Comparison of ENCODE assay signal across 3 cellular contexts in the genomic region with DNA sequence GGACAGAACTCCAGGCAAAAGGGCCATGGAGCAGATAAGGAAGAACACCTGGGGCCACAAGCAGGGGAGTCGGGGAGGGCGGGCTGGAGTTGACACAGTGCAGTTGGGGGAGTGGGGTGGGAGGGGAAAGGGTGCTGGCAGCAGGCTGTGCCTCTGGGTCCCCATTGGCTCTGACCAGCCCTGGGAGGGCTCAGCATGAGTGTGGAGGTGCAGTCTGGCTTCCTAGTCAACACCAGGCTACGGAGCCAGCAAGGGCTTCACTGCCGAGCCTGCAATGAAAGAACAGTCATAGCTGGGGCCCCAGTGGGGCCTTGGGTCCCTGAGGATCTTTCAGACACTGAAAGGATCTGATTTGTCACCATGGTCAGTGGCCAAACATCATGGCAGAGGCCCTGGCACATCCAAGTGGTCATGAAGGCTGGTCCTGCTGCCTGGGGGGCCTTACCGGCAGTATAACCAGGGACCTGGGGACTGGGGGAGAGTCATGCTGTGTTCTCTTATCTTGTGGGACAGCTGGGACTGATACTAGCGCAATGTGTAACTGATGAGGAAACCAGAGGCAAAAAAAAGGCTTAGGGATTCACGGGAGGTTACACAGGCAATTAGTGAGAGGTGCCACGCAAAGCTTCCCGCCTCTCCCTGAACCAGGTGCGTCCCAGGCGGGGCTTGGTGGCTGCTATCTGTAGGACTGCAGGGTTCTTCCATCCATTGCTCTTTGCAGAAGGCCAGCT.
TF ChIP-seq lines count a peak whose summit lies in the region.

No MANE protein-coding gene starts in this region.

TF ChIP-seq in SK-N-SH, 30 proteins besides CTCF, POLR2A, EP300 and RAD21:
- TF ChIP-seq FOSL2 (IDR thresholded peaks at IDR 0.05; ENCODE audit: borderline replicate concordance, low read depth): no peak
- TF ChIP-seq RFX5 (IDR thresholded peaks at IDR 0.05; ENCODE audit: low read length): no peak
- no peak for TF ChIP-seq SIN3A (IDR thresholded peaks at IDR 0.05; ENCODE audit: borderline replicate concordance, low read depth, low read length)
- TF ChIP-seq RXRA (IDR thresholded peaks at IDR 0.05; ENCODE audit: borderline replicate concordance, low read depth): no peak
- no peak for TF ChIP-seq RCOR1 (IDR thresholded peaks at IDR 0.05; ENCODE audit: low read length)

TF ChIP-seq in SK-N-SH treated with all-trans-retinoic acid at 6 μM for 48 hours, 23 proteins besides CTCF, POLR2A, EP300 and RAD21:
- TF ChIP-seq TCF4 (CRISPR knock-in tag; IDR thresholded peaks at IDR 0.05; ENCODE audit: borderline replicate concordance) (no peak), ZNF8 (CRISPR knock-in tag; IDR thresholded peaks at IDR 0.05) (no peak), OSR1 (CRISPR knock-in tag; IDR thresholded peaks at IDR 0.05) (no peak), TOX (CRISPR knock-in tag; IDR thresholded peaks at IDR 0.05; ENCODE audit: borderline replicate concordance) (no peak), RARB (CRISPR knock-in tag; IDR thresholded peaks at IDR 0.05) (no peak), CSDC2 (CRISPR knock-in tag; IDR thresholded peaks at IDR 0.05) (no peak), ZNF565 (CRISPR knock-in tag; conservative IDR thresholded peaks at IDR 0.05; ENCODE audit: low read depth) (no peak), BACH2 (CRISPR knock-in tag; IDR thresholded peaks at IDR 0.05; ENCODE audit: borderline replicate concordance) (no peak), ZFP30 (CRISPR knock-in tag; IDR thresholded peaks at IDR 0.05) (no peak)
- TF ChIP-seq, protein P1, sequence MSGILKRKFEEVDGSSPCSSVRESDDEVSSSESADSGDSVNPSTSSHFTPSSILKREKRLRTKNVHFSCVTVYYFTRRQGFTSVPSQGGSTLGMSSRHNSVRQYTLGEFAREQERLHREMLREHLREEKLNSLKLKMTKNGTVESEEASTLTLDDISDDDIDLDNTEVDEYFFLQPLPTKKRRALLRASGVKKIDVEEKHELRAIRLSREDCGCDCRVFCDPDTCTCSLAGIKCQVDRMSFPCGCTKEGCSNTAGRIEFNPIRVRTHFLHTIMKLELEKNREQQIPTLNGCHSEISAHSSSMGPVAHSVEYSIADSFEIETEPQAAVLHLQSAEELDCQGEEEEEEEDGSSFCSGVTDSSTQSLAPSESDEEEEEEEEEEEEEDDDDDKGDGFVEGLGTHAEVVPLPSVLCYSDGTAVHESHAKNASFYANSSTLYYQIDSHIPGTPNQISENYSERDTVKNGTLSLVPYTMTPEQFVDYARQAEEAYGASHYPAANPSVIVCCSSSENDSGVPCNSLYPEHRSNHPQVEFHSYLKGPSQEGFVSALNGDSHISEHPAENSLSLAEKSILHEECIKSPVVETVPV (CRISPR knock-in tag; IDR thresholded peaks at IDR 0.05): no peak
- TF ChIP-seq, protein P2, sequence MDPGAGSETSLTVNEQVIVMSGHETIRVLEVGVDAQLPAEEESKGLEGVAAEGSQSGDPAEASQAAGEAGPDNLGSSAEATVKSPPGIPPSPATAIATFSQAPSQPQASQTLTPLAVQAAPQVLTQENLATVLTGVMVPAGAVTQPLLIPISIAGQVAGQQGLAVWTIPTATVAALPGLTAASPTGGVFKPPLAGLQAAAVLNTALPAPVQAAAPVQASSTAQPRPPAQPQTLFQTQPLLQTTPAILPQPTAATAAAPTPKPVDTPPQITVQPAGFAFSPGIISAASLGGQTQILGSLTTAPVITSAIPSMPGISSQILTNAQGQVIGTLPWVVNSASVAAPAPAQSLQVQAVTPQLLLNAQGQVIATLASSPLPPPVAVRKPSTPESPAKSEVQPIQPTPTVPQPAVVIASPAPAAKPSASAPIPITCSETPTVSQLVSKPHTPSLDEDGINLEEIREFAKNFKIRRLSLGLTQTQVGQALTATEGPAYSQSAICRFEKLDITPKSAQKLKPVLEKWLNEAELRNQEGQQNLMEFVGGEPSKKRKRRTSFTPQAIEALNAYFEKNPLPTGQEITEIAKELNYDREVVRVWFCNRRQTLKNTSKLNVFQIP (CRISPR knock-in tag; IDR thresholded peaks at IDR 0.05; ENCODE audit: borderline replicate concordance, low read depth): no peak
- TF ChIP-seq, protein P3, sequence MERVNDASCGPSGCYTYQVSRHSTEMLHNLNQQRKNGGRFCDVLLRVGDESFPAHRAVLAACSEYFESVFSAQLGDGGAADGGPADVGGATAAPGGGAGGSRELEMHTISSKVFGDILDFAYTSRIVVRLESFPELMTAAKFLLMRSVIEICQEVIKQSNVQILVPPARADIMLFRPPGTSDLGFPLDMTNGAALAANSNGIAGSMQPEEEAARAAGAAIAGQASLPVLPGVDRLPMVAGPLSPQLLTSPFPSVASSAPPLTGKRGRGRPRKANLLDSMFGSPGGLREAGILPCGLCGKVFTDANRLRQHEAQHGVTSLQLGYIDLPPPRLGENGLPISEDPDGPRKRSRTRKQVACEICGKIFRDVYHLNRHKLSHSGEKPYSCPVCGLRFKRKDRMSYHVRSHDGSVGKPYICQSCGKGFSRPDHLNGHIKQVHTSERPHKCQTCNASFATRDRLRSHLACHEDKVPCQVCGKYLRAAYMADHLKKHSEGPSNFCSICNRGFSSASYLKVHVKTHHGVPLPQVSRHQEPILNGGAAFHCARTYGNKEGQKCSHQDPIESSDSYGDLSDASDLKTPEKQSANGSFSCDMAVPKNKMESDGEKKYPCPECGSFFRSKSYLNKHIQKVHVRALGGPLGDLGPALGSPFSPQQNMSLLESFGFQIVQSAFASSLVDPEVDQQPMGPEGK (CRISPR knock-in tag; IDR thresholded peaks at IDR 0.05; ENCODE audit: borderline replicate concordance): no peak
- TF ChIP-seq, protein P4, sequence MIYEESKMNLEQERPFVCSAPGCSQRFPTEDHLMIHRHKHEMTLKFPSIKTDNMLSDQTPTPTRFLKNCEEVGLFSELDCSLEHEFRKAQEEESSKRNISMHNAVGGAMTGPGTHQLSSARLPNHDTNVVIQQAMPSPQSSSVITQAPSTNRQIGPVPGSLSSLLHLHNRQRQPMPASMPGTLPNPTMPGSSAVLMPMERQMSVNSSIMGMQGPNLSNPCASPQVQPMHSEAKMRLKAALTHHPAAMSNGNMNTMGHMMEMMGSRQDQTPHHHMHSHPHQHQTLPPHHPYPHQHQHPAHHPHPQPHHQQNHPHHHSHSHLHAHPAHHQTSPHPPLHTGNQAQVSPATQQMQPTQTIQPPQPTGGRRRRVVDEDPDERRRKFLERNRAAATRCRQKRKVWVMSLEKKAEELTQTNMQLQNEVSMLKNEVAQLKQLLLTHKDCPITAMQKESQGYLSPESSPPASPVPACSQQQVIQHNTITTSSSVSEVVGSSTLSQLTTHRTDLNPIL (CRISPR knock-in tag; IDR thresholded peaks at IDR 0.05; ENCODE audit: low read depth): no peak

TF ChIP-seq in HEK293T, 16 proteins besides CTCF, POLR2A, EP300 and RAD21:
- TF ChIP-seq ELF4 (IDR thresholded peaks at IDR 0.05): no peak
- no peak for TF ChIP-seq FOXK2 (IDR thresholded peaks at IDR 0.05)
- TF ChIP-seq NFRKB (IDR thresholded peaks at IDR 0.05): no peak
- TF ChIP-seq L3MBTL2 (conservative IDR thresholded peaks at IDR 0.05): no peak
- no peak for TF ChIP-seq ZNF384 (IDR thresholded peaks at IDR 0.05)
- TF ChIP-seq, protein P5, sequence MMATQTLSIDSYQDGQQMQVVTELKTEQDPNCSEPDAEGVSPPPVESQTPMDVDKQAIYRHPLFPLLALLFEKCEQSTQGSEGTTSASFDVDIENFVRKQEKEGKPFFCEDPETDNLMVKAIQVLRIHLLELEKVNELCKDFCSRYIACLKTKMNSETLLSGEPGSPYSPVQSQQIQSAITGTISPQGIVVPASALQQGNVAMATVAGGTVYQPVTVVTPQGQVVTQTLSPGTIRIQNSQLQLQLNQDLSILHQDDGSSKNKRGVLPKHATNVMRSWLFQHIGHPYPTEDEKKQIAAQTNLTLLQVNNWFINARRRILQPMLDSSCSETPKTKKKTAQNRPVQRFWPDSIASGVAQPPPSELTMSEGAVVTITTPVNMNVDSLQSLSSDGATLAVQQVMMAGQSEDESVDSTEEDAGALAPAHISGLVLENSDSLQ (IDR thresholded peaks at IDR 0.05): no peak
- no peak for TF ChIP-seq HDGF (IDR thresholded peaks at IDR 0.05; ENCODE audit: borderline replicate concordance)
- TF ChIP-seq BHLHE40 (IDR thresholded peaks at IDR 0.05; ENCODE audit: borderline replicate concordance): no peak
- TF ChIP-seq SP1 (IDR thresholded peaks at IDR 0.05): no peak
- TF ChIP-seq FOXM1 (IDR thresholded peaks at IDR 0.05; ENCODE audit: borderline replicate concordance): no peak
- no peak for TF ChIP-seq CTBP1 (IDR thresholded peaks at IDR 0.05; ENCODE audit: borderline replicate concordance)
- no peak for TF ChIP-seq LEF1 (IDR thresholded peaks at IDR 0.05; ENCODE audit: borderline replicate concordance)
- TF ChIP-seq SUZ12 (IDR thresholded peaks at IDR 0.05): no peak
- no peak for TF ChIP-seq TARDBP (IDR thresholded peaks at IDR 0.05)
- TF ChIP-seq ARNT (IDR thresholded peaks at IDR 0.05): no peak
- no peak for TF ChIP-seq FOXA1 (IDR thresholded peaks at IDR 0.05)
